ENCODE assay signal across 1 cellular context in the genomic region with DNA sequence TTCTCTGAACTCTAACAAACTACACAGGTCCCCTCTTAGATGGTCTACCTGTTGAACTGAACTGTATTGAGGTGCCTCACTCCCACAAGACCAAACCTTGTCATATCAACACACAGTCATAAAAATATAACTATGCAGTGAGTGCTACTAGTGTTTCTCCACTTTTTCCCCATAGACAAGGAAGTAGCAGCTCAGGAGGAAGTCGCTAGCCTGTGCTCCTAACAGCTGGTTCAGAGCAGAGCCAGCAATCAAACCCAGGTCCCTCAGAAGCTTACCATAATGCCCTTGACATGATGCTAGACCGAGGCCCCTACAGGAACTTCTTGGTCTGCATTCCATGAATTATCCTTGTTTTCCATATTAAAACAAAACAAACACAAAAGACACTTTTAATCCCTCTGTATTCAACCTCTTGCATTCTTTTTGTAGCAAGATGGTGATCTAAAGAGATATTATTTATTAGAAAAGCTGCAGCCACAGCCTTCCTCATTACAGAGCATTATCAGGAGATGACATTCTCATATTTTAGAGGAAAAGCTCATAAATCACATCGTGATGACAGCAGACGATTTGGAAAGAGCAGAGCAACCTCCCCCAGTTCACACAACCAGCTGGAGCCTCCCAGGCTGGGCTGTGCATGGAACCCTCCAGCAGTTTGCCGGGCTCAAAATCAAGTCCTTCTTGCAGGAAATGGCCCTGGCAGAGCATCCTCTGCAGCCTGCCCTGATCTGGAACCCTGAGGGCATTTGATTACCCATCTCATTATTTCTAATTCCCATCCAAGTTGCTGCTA.
A peak's percentile ranks its signal among the peaks of the same experiment; 100 is the strongest.
TF ChIP-seq lines count a peak whose summit lies in the region.

No MANE protein-coding gene starts in this region.

TF ChIP-seq in K562, 482 proteins besides CTCF, POLR2A, EP300 and RAD21 (continued from another document):
- TF ChIP-seq ARID1B (IDR thresholded peaks at IDR 0.05) (peak; percentile 49; the same call in 1 of the 2 replicates), ARHGAP35 (IDR thresholded peaks at IDR 0.05; ENCODE audit: partially characterized antibody) (no peak)
